9 cellular contexts compared by ENCODE assay signal in the genomic region with DNA sequence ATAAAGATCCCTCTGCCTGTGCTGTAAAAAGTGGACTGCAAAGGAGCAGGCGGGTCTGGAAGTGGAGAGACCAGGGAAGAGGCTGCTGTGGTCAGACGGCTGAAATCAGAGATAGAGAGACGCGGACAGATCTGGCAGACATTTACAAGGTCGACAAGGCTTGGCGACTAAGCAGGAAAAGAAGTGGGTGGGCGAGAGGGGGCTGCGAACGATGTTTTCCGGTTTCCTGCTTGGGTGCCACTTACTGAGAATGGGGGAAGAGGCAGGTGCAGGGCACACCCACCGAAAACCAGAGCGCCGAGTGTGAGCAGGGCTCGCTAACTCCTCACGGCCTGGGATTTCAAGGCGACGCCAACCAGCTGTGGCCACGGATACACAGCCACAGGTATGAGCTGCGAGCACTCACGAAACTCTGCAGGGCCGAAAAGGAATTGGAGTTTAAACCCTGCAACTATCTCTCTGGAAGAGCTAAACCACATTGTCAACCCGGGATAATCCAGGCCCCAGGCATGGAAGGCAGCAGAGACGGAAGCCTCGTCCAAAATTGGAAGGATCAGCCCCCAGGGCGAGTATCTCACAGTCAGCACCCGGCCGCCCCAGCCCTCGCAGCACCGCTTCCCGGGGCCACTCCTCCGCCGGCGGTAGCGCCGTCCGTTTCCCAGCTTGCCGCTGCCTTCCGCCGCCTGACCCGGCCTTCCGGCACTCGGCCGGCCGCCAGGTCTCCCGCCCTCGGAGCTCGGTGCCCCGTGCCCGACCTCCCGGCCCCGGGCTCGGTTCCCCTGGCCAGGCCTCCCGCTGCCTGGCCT. TPM values are rescaled to one million over a fixed set of nuclear protein-coding genes. Genes with fewer than 3 reads are reported as not detected.
DNase-seq lines count a peak whose midpoint lies in the region; ATAC-seq, FAIRE-seq and TF ChIP-seq lines count a peak whose summit lies in the region.
"Had no signal": no experiment of that assay in that cellular context is flagged by ENCODE, and none has a peak within 500 bp of the region (broad histone marks: within the 10 kb centered on the region; RNA-seq: fewer than 3 reads in every experiment).

No MANE protein-coding gene starts in this region.

- TF ChIP-seq CTCF in kidney (IDR thresholded peaks at IDR 0.05; ENCODE audit: borderline replicate concordance, extremely low read depth, insufficient read depth) = no peak

- H3K4me3 ChIP-seq in HUES64 (ENCODE audit: low read length) = peak overlapping the region; percentile 75
- peak overlapping the region; percentile 91 for H3K4me3 ChIP-seq in kidney (ENCODE audit: low read length in 2 of 2)

- intact Hi-C loops in kidney (cut with DNase I) = no loop called here

- under 1% methylated on average over 53 of the region's 53 CpGs for WGBS in HUES64

- CTCF ChIA-PET in HEK293T (lab: Yijun Ruan, JAX) = interaction anchor here (0.5 to 1.5 kb wide), 3 partner anchors 23 to 346 kb away, joined by 3 to 4 read pairs (median 3); no protein-coding TSS in a partner anchor

- H3K9ac ChIP-seq in HUES64 (ENCODE audit: low read depth, low read length) (peak overlapping the region; percentile 78), kidney (ENCODE audit: low read length in 2 of 2) (peak overlapping the region; percentile 90 to 96)

- DNase-seq in D341Med (ENCODE audit: low spot score) (peak; percentile 69), cerebellar cortex (ENCODE audit: low spot score) (peak; percentile 49), kidney (peak; percentile 91), HEK293T (ENCODE audit: extremely low spot score) (no peak)
- peak in 3 of 4 experiments; percentile 4 to 14 (median 13) for DNase-seq in activated CD4-positive, CD25-positive, alpha-beta regulatory T cell (lab: John Stamatoyannopoulos, UW)
- DNase-seq in stimulated activated CD4-positive, alpha-beta T cell treated with anti-CD3 and anti-CD28 coated beads, Interleukin-12 subunit alpha, Interleukin-12 subunit beta, amount 100 ng/mL, for 4 hours = peak; percentile 39

- H3K27ac ChIP-seq in HUES64 (ENCODE audit: low read depth, low read length) = peak overlapping the region; percentile 90
- H3K27ac ChIP-seq in kidney (ENCODE audit: low read depth in 2 of 2, low read length in 2 of 2) = peak overlapping the region; percentile 96 to 97

- FAIRE-seq in kidney (lab: Jason Lieb, UNC) = no peak
- FAIRE-seq: colon had no signal

- H3K27me3 ChIP-seq in HUES64 (ENCODE audit: insufficient read depth, low read length) = no peaks in the 10 kb centered on the region

- H3K36me3 ChIP-seq in HUES64 (ENCODE audit: insufficient read depth, low read length) (peaks cover 14% of the 10 kb centered on the region), kidney (ENCODE audit: control insufficient read depth in 1 of 2, insufficient read depth in 2 of 2, low read length in 2 of 2) (no peaks in the 10 kb centered on the region)

- POLR2A ChIA-PET in HEK293T (lab: Yijun Ruan, JAX) = interaction anchor here (1.0 to 3.8 kb wide), 13 partner anchors 9 to 174 kb away, joined by 3 to 17 read pairs (median 7); partner anchors contain the start of genes CENPU and IRF2

- H3K4me1 ChIP-seq in HUES64 (ENCODE audit: insufficient read depth, low read length) (peaks cover 51% of the 10 kb centered on the region), kidney (ENCODE audit: control insufficient read depth in 1 of 2, insufficient read depth in 1 of 2, low read depth in 1 of 2, low read length in 2 of 2) (peaks cover 19 to 22% of the 10 kb centered on the region in 2 donors)

- H3K9me3 ChIP-seq in HUES64 (ENCODE audit: insufficient read depth, low read depth, low read length) (no peaks in the 10 kb centered on the region), kidney (ENCODE audit: control insufficient read depth in 1 of 2, low read length in 2 of 2) (no peaks in the 10 kb centered on the region)

- peak; percentile 20 for ATAC-seq in GM21381 (IDR thresholded peaks at IDR 0.05; ENCODE audit: unreplicated experiment)

TF ChIP-seq in HEK293T, 16 proteins besides CTCF, POLR2A, EP300 and RAD21:
- TF ChIP-seq ELF4 (IDR thresholded peaks at IDR 0.05) (no peak), NFRKB (IDR thresholded peaks at IDR 0.05) (no peak), PKNOX1 (IDR thresholded peaks at IDR 0.05) (no peak), ARNT (IDR thresholded peaks at IDR 0.05) (no peak), FOXA1 (IDR thresholded peaks at IDR 0.05) (no peak), L3MBTL2 (conservative IDR thresholded peaks at IDR 0.05) (no peak)

RNA-seq across cellular contexts. Expression of gene CASP3, which starts 0.8 kb away (rescaled TPM):
- polyA plus RNA-seq in HUES64 (2013, experiment 1 of 2) = 72.4 TPM
- 65.6 TPM for polyA plus RNA-seq in HUES64 (2013, experiment 2 of 2)
- 22.4 TPM for total RNA-seq in kidney
- polyA plus RNA-seq in kidney (ENCODE audit: insufficient read depth, low read depth, low replicate concordance) = 7.3 TPM

RNA-seq across cellular contexts. Expression of gene PRIMPOL, which starts 1.1 kb away (rescaled TPM):
- polyA plus RNA-seq in HUES64 (2013, experiment 1 of 2) = 6.8 TPM
- polyA plus RNA-seq in HUES64 (2013, experiment 2 of 2) = 10.7 TPM
- total RNA-seq in kidney = 13.1 TPM
- 10.9 TPM for polyA plus RNA-seq in kidney (ENCODE audit: insufficient read depth, low read depth, low replicate concordance)
